Comparison of ENCODE assay signal across 7 cellular contexts in genomic region chr17:19203430-19203829, GRCh38. TPM values are rescaled to one million over a fixed set of nuclear protein-coding genes. Genes with fewer than 3 reads are reported as not detected.
A peak's percentile ranks its signal among the peaks of the same experiment; 100 is the strongest.
DNase-seq lines count a peak whose midpoint lies in the region; ATAC-seq, FAIRE-seq and TF ChIP-seq lines count a peak whose summit lies in the region.
"Not testable (repeated sequence)": the region's sequence is repeated elsewhere in the genome, so short reads cannot be mapped to it uniquely, and the experiment has no call there.

No MANE protein-coding gene starts in this region.

- H3K36me3 ChIP-seq in HCT116 (ENCODE audit: control insufficient read depth in 1 of 2, insufficient read depth in 2 of 2, low read length in 2 of 2); K562 (ENCODE audit: control insufficient read depth, insufficient read depth, low read length); left lung; mucosa of descending colon (ENCODE audit: low read depth): not testable (repeated sequence)

- CTCF ChIA-PET in HCT116 (lab: Charles Lee); K562 (lab: Yijun Ruan, JAX; ENCODE audit: low intra/inter-chr PET ratio): not testable (repeated sequence)

- H3K9me3 ChIP-seq in HCT116 (ENCODE audit: control insufficient read depth in 1 of 2, insufficient read depth in 1 of 2, low read depth in 1 of 2, low read length in 2 of 2); K562 (replicated peaks; ENCODE audit: control insufficient read depth, insufficient read depth, low read depth, low read length); left lung; mucosa of descending colon: not testable (repeated sequence)

- H2AFZ ChIP-seq in HCT116 (ENCODE audit: low read depth, low read length, poor library complexity, severe bottlenecking); K562 (ENCODE audit: low read depth, low read length): not testable (repeated sequence)

- not testable (repeated sequence) for BruUV-seq in HCT116 (replicated peaks; lab: Mats Ljungman, UMichigan); K562 (replicated peaks; lab: Mats Ljungman, UMichigan)

- not testable (repeated sequence) for DNase-seq in HCT116 (ENCODE audit: low read depth, low spot score); K562 (ENCODE audit: extremely low read depth in 1 of 4, low spot score in 3 of 4); Right ventricle myocardium superior; left ventricle myocardium superior; left lung; mucosa of descending colon

- intact Hi-C loops in HCT116 (cut with micrococcal nuclease); K562 (cut with micrococcal nuclease); Right ventricle myocardium superior (cut with DNase I); left ventricle myocardium superior (cut with micrococcal nuclease); left lung (cut with DNase I); mucosa of descending colon (cut with DNase I, micrococcal nuclease): not testable (repeated sequence)

- TF ChIP-seq CTCF in HCT116 (IDR thresholded peaks at IDR 0.05 in 2 of 3, conservative IDR thresholded peaks at IDR 0.05 in 1 of 3; ENCODE audit: borderline replicate concordance in 1 of 3, insufficient read depth in 1 of 3, low read depth in 2 of 3, low read length in 2 of 3); K562 (IDR thresholded peaks at IDR 0.05 in 2 of 3, conservative IDR thresholded peaks at IDR 0.05 in 1 of 3; ENCODE audit: insufficient read depth in 2 of 3, low read depth in 1 of 3, low read length in 3 of 3); left lung (IDR thresholded peaks at IDR 0.05); mucosa of descending colon (IDR thresholded peaks at IDR 0.05): not testable (repeated sequence)

- TF ChIP-seq RAD21 in HCT116 (IDR thresholded peaks at IDR 0.05; ENCODE audit: low read depth); K562 (CRISPR knock-in tag; conservative IDR thresholded peaks at IDR 0.05 in 1 of 2, IDR thresholded peaks at IDR 0.05 in 1 of 2): not testable (repeated sequence)

- not testable (repeated sequence) for TF ChIP-seq EP300 in K562 (IDR thresholded peaks at IDR 0.05; ENCODE audit: low read length)

- H3K27me3 ChIP-seq in HCT116 (ENCODE audit: insufficient read depth, low read length); K562 (ENCODE audit: control insufficient read depth in 2 of 2, insufficient read depth in 2 of 2, low read length in 2 of 2); left lung: not testable (repeated sequence)

- not testable (repeated sequence) for H3K4me3 ChIP-seq in HCT116 (replicated peaks in 1 of 2; ENCODE audit: low read depth in 1 of 2, low read length in 2 of 2); K562; left lung; mucosa of descending colon

- RAD21 ChIA-PET in HCT116 (lab: Charles Lee; ENCODE audit: low non-redundant PET in 1 of 2, low total read pairs in 2 of 2, uncharacterized antibody in 2 of 2, unreplicated experiment in 2 of 2) = not testable (repeated sequence)

- POLR2A ChIA-PET in HCT116 (lab: Charles Lee); K562 (lab: Yijun Ruan, JAX): not testable (repeated sequence)

- H3K4me2 ChIP-seq in HCT116 (ENCODE audit: low read length); K562 (ENCODE audit: insufficient read depth, low read length): not testable (repeated sequence)

- H4K20me1 ChIP-seq in HCT116 (ENCODE audit: insufficient read depth); K562 (replicated peaks; ENCODE audit: control insufficient read depth, insufficient read depth, low read length): not testable (repeated sequence)

- not testable (repeated sequence) for H3K9me1 ChIP-seq in K562 (ENCODE audit: control insufficient read depth, insufficient read depth, low read length)

- not testable (repeated sequence) for H3K79me2 ChIP-seq in HCT116 (ENCODE audit: insufficient read depth, low read length); K562 (ENCODE audit: control insufficient read depth, insufficient read depth, low read length)

- not testable (repeated sequence) for H3K9ac ChIP-seq in HCT116 (ENCODE audit: low read length); K562 (ENCODE audit: insufficient read depth in 1 of 2, low read depth in 2 of 2, low read length in 2 of 2)

- not testable (repeated sequence) for H3K4me1 ChIP-seq in HCT116 (ENCODE audit: control insufficient read depth in 1 of 2, insufficient read depth in 2 of 2, low read length in 2 of 2); K562 (replicated peaks in 1 of 2; ENCODE audit: control insufficient read depth in 2 of 2, insufficient read depth in 2 of 2, low read length in 2 of 2); left lung; mucosa of descending colon (ENCODE audit: low read depth)

- in situ Hi-C loops in K562 (cut with MboI) = not testable (repeated sequence)

- 0 out of 2 replicates have a peak, but pooled peaks have one; percentile 16 for ATAC-seq in HCT116
- peak; percentile 27 for ATAC-seq in SK-N-SH treated with all-trans-retinoic acid at 6 μM for 48 hours
- ATAC-seq in K562 = peak; percentile 30; the same call in 1 of the 3 replicates
- peak; percentile 33 for ATAC-seq in Right ventricle myocardium superior (ENCODE audit: poor library complexity)
- ATAC-seq in left ventricle myocardium superior = peak; percentile 51
- ATAC-seq in left lung = peak; percentile 19
- peak; percentile 18 for ATAC-seq in mucosa of descending colon

- H3K27ac ChIP-seq in HCT116 (ENCODE audit: low read depth, low read length); K562 (ENCODE audit: extremely low read depth, low read depth, low read length); left lung: not testable (repeated sequence)

- no CpG with 5 or more reads among the region's 3 CpGs for WGBS in K562 (ENCODE audit: insufficient coverage, low coverage, missing lambda C conversion rate)

- not testable (repeated sequence) for H3K9me2 ChIP-seq in HCT116 (ENCODE audit: insufficient read depth)

- TF ChIP-seq POLR2A in HCT116 (IDR thresholded peaks at IDR 0.05; ENCODE audit: borderline replicate concordance, extremely low read depth, insufficient read depth, insufficient read length); K562 (conservative IDR thresholded peaks at IDR 0.05): not testable (repeated sequence)

- not testable (repeated sequence) for FAIRE-seq in K562 (lab: Jason Lieb, UNC)

RNA-seq across cellular contexts. Expression of gene EPN2, which starts 33.7 kb away (rescaled TPM):
- total RNA-seq in HCT116 (2021; ENCODE audit: unreplicated experiment) (73.1 TPM), K562 (2014; rRNA removed) (8.7 and 8.9 TPM in 2 replicates), K562 (2014; rRNA removed; fragmentation: Illumina TruSeq; extraction: Trizol) (5.8 and 8.3 TPM in 2 replicates), K562 (2015; rRNA removed; fragmentation: Illumina TruSeq; extraction: Trizol) (6.5 and 8.7 TPM in 2 replicates), K562 (2021) (12.9 and 14.0 TPM in 2 replicates), Right ventricle myocardium superior (91.0 TPM), left ventricle myocardium superior (94.5 TPM), left lung (10 to 100 TPM; 43.3 to 49.1 TPM), mucosa of descending colon (10 to 100 TPM; 32.6 to 75.8 (median 45.0) TPM)
- polyA plus RNA-seq in HCT116 (2012) = 40.3 and 44.9 TPM in 2 replicates
- 57.2 and 65.1 TPM in 2 replicates for total RNA-seq in K562 (2011; cell fraction: chromatin; rRNA removed; ENCODE audit: low replicate concordance)
- 32.2 and 33.7 TPM in 2 replicates for total RNA-seq in K562 (2011; cell fraction: nucleolus; rRNA removed)
- 38.0 and 45.9 TPM in 2 replicates for total RNA-seq in K562 (2011; cell fraction: nucleoplasm; rRNA removed)
- polyA plus RNA-seq in K562 (2011; rRNA removed) (8.8 and 10.4 TPM in 2 replicates), K562 (2014; fragmentation: Illumina TruSeq; extraction: Trizol) (7.4 and 9.0 TPM in 2 replicates), K562 (2014; fragmentation: Nextera tagmentation; extraction: Ambion mirVana) (1 to 10 TPM; 1.0 to 1.3 TPM), K562 (2014; rRNA removed) (9.1 and 10.3 TPM in 2 replicates)
- 8.6 and 15.3 TPM in 2 replicates for polyA plus RNA-seq in K562 (2011; cell fraction: cytosol; rRNA removed)
- polyA plus RNA-seq in K562 (2011; cell fraction: nucleus; rRNA removed) = 28.6 and 45.3 TPM in 2 replicates
- 10.2 and 10.7 TPM in 2 replicates for polyA plus RNA-seq in K562 (2012)
- polyA minus RNA-seq in K562 (2011; rRNA and poly(A)+ RNA removed) = 16.7 and 22.5 TPM in 2 replicates
- polyA minus RNA-seq in K562 (2011; cell fraction: cytosol; rRNA and poly(A)+ RNA removed) = 7.3 and 8.6 TPM in 2 replicates
- 16.4 and 21.3 TPM in 2 replicates for polyA minus RNA-seq in K562 (2011; cell fraction: nucleus; rRNA and poly(A)+ RNA removed)
